In the genomic region with DNA sequence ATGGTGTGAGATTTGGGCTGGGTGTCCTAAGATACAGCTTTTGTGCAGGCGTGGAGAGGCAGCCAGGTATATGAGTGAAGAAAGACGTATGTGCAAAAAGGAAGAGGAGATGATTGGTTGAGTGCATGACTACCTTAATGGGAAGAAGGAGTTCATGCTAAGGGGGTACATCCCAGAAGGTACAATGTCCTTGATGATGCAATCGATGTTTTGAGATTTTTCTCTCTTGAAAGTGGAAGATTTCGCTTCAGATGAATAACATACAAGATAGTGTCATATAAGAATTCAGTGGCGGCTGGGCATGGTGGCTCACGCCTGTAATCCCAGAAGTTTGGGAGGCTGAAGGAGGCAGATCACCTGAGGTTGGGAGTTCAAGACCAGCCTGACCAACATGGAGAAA, we compare ENCODE assay signal across 20 cellular contexts.
"Had no signal": no experiment of that assay in that cellular context is flagged by ENCODE, and none has a peak within 500 bp of the region (broad histone marks: within the 10 kb centered on the region; RNA-seq: fewer than 3 reads in every experiment).

No MANE protein-coding gene starts in this region.

- H3K27me3 ChIP-seq: brain microvascular endothelial cell had no signal

- H3K27me3 Mint-ChIP-seq: activated CD4-positive, alpha-beta memory T cell treated with anti-CD3 and anti-CD28 coated beads, Interleukin-2, amount 10 ng/mL, durations not matched to agents 7 days and 5 days; activated CD4-positive, alpha-beta T cell treated with anti-CD3 and anti-CD28 coated beads, Interleukin-2, amount 10 ng/mL, durations not matched to agents 7 days and 5 days had no signal

- H3K4me1 Mint-ChIP-seq: activated CD4-positive, alpha-beta memory T cell treated with anti-CD3 and anti-CD28 coated beads, Interleukin-2, amount 10 ng/mL, durations not matched to agents 7 days and 5 days; activated CD4-positive, alpha-beta T cell treated with anti-CD3 and anti-CD28 coated beads, Interleukin-2, amount 10 ng/mL, durations not matched to agents 7 days and 5 days had no signal

- H3K27ac ChIP-seq: brain microvascular endothelial cell, KMS-11, SK-N-MC, VCaP had no signal

- H3K4me2 ChIP-seq: KMS-11 had no signal

- H3K9ac ChIP-seq: KMS-11 had no signal

- H3K36me3 ChIP-seq: brain microvascular endothelial cell had no signal

- H3K4me3 ChIP-seq: SK-N-MC had no signal

- H3K4me3 Mint-ChIP-seq: activated CD4-positive, alpha-beta memory T cell treated with anti-CD3 and anti-CD28 coated beads, Interleukin-2, amount 10 ng/mL, durations not matched to agents 7 days and 5 days; activated CD4-positive, alpha-beta T cell treated with anti-CD3 and anti-CD28 coated beads, Interleukin-2, amount 10 ng/mL, durations not matched to agents 7 days and 5 days had no signal

- ATAC-seq: activated naive CD4-positive, alpha-beta T cell treated with anti-CD3 and anti-CD28 coated beads, Interleukin-2, amount 50 U/mL, for 72 hours had no signal

- DNase-seq: activated CD4-positive, alpha-beta memory T cell treated with anti-CD3 and anti-CD28 coated beads, Interleukin-2, amount 10 ng/mL, durations not matched to agents 7 days and 5 days; activated CD4-positive, alpha-beta T cell treated with anti-CD3 and anti-CD28 coated beads, Interleukin-2, amount 10 ng/mL, durations not matched to agents 7 days and 5 days; activated CD4-positive, CD25-positive, alpha-beta regulatory T cell; activated effector memory CD4-positive, alpha-beta T cell treated with Interleukin-2 at 50 U/mL for 16 hours; activated naive CD4-positive, alpha-beta T cell; activated T-cell treated with anti-CD3 and anti-CD28 coated beads for 4 hours; brain microvascular endothelial cell; NCI-H1092; NCI-H1417; NCI-H1930; NCI-H2171; NCI-H2227 treated with DMSO at 0.1 percent for 48 hours; NCI-H446 treated with DMSO at 0.1 percent for 48 hours; NCI-H524 treated with DMSO at 0.1 percent for 48 hours; NCI-H82; T-helper 1 cell had no signal

- H3K27ac Mint-ChIP-seq: activated CD4-positive, alpha-beta memory T cell treated with anti-CD3 and anti-CD28 coated beads, Interleukin-2, amount 10 ng/mL, durations not matched to agents 7 days and 5 days; activated CD4-positive, alpha-beta T cell treated with anti-CD3 and anti-CD28 coated beads, Interleukin-2, amount 10 ng/mL, durations not matched to agents 7 days and 5 days had no signal
